2 cellular contexts compared by ENCODE assay signal in genomic region chr10:100751211-100751933, GRCh38.
TF ChIP-seq lines count a peak whose summit lies in the region.

No MANE protein-coding gene starts in this region.

TF ChIP-seq in GM12878, 131 proteins besides CTCF, POLR2A, EP300 and RAD21:
- TF ChIP-seq NRF1 (conservative IDR thresholded peaks at IDR 0.05; ENCODE audit: low read depth, low read length), result no peak
- 0 out of 2 replicates have a peak, but pooled peaks have one; percentile 41 for TF ChIP-seq EZH2 (IDR thresholded peaks at IDR 0.05; ENCODE audit: borderline replicate concordance, control insufficient read depth, low read depth, low read length)
TF ChIP-seq in GM12878: peak in this region for 1.

TF ChIP-seq in HepG2, 621 proteins besides CTCF, POLR2A, EP300 and RAD21:
- no peak for TF ChIP-seq ZNF264 (CRISPR knock-in tag; IDR thresholded peaks at IDR 0.05)
- no peak for TF ChIP-seq ZNF570 (CRISPR knock-in tag; IDR thresholded peaks at IDR 0.05; ENCODE audit: borderline replicate concordance)
- TF ChIP-seq, protein P1, sequence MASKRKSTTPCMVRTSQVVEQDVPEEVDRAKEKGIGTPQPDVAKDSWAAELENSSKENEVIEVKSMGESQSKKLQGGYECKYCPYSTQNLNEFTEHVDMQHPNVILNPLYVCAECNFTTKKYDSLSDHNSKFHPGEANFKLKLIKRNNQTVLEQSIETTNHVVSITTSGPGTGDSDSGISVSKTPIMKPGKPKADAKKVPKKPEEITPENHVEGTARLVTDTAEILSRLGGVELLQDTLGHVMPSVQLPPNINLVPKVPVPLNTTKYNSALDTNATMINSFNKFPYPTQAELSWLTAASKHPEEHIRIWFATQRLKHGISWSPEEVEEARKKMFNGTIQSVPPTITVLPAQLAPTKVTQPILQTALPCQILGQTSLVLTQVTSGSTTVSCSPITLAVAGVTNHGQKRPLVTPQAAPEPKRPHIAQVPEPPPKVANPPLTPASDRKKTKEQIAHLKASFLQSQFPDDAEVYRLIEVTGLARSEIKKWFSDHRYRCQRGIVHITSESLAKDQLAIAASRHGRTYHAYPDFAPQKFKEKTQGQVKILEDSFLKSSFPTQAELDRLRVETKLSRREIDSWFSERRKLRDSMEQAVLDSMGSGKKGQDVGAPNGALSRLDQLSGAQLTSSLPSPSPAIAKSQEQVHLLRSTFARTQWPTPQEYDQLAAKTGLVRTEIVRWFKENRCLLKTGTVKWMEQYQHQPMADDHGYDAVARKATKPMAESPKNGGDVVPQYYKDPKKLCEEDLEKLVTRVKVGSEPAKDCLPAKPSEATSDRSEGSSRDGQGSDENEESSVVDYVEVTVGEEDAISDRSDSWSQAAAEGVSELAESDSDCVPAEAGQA (IDR thresholded peaks at IDR 0.05; ENCODE audit: low read depth), result no peak
- TF ChIP-seq, protein P1 (CRISPR knock-in tag; IDR thresholded peaks at IDR 0.05; ENCODE audit: borderline replicate concordance), result no peak
- no peak for TF ChIP-seq ZNF501 (CRISPR knock-in tag; IDR thresholded peaks at IDR 0.05)
- TF ChIP-seq TCF7 (IDR thresholded peaks at IDR 0.05; ENCODE audit: low read depth), result no peak
- no peak for TF ChIP-seq MXD3 (CRISPR knock-in tag; IDR thresholded peaks at IDR 0.05)
- TF ChIP-seq GLMP (CRISPR knock-in tag; IDR thresholded peaks at IDR 0.05; ENCODE audit: borderline replicate concordance), result no peak
- no peak for TF ChIP-seq CEBPG (CRISPR knock-in tag; IDR thresholded peaks at IDR 0.05)
- TF ChIP-seq ZNF546 (CRISPR knock-in tag; conservative IDR thresholded peaks at IDR 0.05), result no peak
- TF ChIP-seq ZSCAN30 (CRISPR knock-in tag; IDR thresholded peaks at IDR 0.05), result no peak
- TF ChIP-seq ZSCAN12 (CRISPR knock-in tag; IDR thresholded peaks at IDR 0.05), result no peak
- TF ChIP-seq ASH2L (IDR thresholded peaks at IDR 0.05; ENCODE audit: insufficient read length, low read depth, low read length), result no peak
- no peak for TF ChIP-seq ZNF766 (CRISPR knock-in tag; IDR thresholded peaks at IDR 0.05; ENCODE audit: borderline replicate concordance)
